7 cellular contexts compared by ENCODE assay signal in genomic region chr7:134605978-134606923, GRCh38. TPM values are rescaled to one million over a fixed set of nuclear protein-coding genes. Genes with fewer than 3 reads are reported as not detected.
DNase-seq lines count a peak whose midpoint lies in the region; ATAC-seq, FAIRE-seq and TF ChIP-seq lines count a peak whose summit lies in the region.

No MANE protein-coding gene starts in this region.

- no peak for TF ChIP-seq POLR2A in GM12892 (IDR thresholded peaks at IDR 0.05; ENCODE audit: low read depth, low read length)

- H3K4me3 ChIP-seq in colonic mucosa (no peak overlapping the region), liver (ENCODE audit: low read depth in 1 of 3, low read length in 3 of 3) (no peak overlapping the region)

- no peak overlapping the region for H3K27ac ChIP-seq in colonic mucosa
- H3K27ac ChIP-seq in liver (ENCODE audit: low read depth in 1 of 2, low read length in 2 of 2): no peak overlapping the region

- H3K36me3 ChIP-seq in colonic mucosa: no peaks in the 10 kb centered on the region
- H3K36me3 ChIP-seq in liver (ENCODE audit: control insufficient read depth in 4 of 4, insufficient read depth in 3 of 4, low read depth in 1 of 4, low read length in 3 of 4): no peaks in the 10 kb centered on the region

- FAIRE-seq in GM12892 (lab: Jason Lieb, UNC): peak; percentile 71

- TF ChIP-seq CTCF in colonic mucosa (IDR thresholded peaks at IDR 0.05): peak; percentile 93
- peak; percentile 88 for TF ChIP-seq CTCF in liver (IDR thresholded peaks at IDR 0.05; ENCODE audit: low read depth, low read length, missing input control)

- peak; percentile 17 for DNase-seq in GM12892 (ENCODE audit: insufficient read length)
- DNase-seq in NCI-H2171 treated with DMSO at 0.1 percent for 48 hours (lab: John Stamatoyannopoulos, UW): peak; percentile 71
- peak; percentile 42 to 61 for DNase-seq in activated CD4-positive, alpha-beta T cell treated with anti-CD3 and anti-CD28 coated beads for 4 hours
- DNase-seq in colonic mucosa: peak; percentile 64
- peak; percentile 29 to 50 (median 42) for DNase-seq in stimulated activated CD4-positive, alpha-beta T cell treated with anti-CD3 and anti-CD28 coated beads, TNF-alpha, amount 100 ng/mL, for 24 hours (ENCODE audit: low read depth in 3 of 3)

- WGBS in liver: 28% methylated on average over 14 of the region's 14 CpGs

- H3K9me3 ChIP-seq in colonic mucosa (no peaks in the 10 kb centered on the region), liver (ENCODE audit: control insufficient read depth in 4 of 4, low read length in 3 of 4) (no peaks in the 10 kb centered on the region)

- ATAC-seq in HG02759 (IDR thresholded peaks at IDR 0.05; ENCODE audit: unreplicated experiment): peak; percentile 84

- intact Hi-C loops in colonic mucosa (cut with DNase I): loop anchor here (2.0 to 5.0 kb wide), 2 partner anchors 91 to 174 kb away; no protein-coding TSS in a partner anchor

- TF ChIP-seq RAD21 in liver (IDR thresholded peaks at IDR 0.05): peak; percentile 93 to 97

- H3K27me3 ChIP-seq in colonic mucosa: no peaks in the 10 kb centered on the region
- no peaks in the 10 kb centered on the region for H3K27me3 ChIP-seq in liver (ENCODE audit: control insufficient read depth in 4 of 4, insufficient read depth in 4 of 4, low read length in 3 of 4)

- H3K9ac ChIP-seq in colonic mucosa (ENCODE audit: low read depth in 2 of 2, low read length in 2 of 2) (no peak overlapping the region), liver (ENCODE audit: low read depth in 1 of 2, low read length in 2 of 2) (no peak overlapping the region)

- no peaks in the 10 kb centered on the region for H3K4me1 ChIP-seq in colonic mucosa
- H3K4me1 ChIP-seq in liver (ENCODE audit: control insufficient read depth in 4 of 4, insufficient read depth in 4 of 4, low read length in 3 of 4): no peaks in the 10 kb centered on the region

TF ChIP-seq in liver, 16 proteins besides CTCF, POLR2A, EP300 and RAD21:
- TF ChIP-seq NR2F2 (IDR thresholded peaks at IDR 0.05): no peak
- TF ChIP-seq YY1 (IDR thresholded peaks at IDR 0.05): peak; percentile 17

RNA-seq across cellular contexts. Expression of gene BPGM, which starts 40.4 kb away (rescaled TPM):
- 11.2 TPM for polyA plus RNA-seq in GM12892 (2012; ENCODE audit: missing spikeins)
- total RNA-seq in colonic mucosa: 10 to 100 TPM; 10.5 to 10.6 TPM
- total RNA-seq in liver: 100 to 1,000 TPM in 1 of 2 donors, 1 to 10 TPM in 1; 8.9 to 250 TPM
- polyA plus RNA-seq in liver: 1 to 10 TPM; 6.1 to 6.3 TPM

RNA-seq across cellular contexts. Expression of gene AKR1B15, which starts 57.3 kb away (rescaled TPM):
- not detected for polyA plus RNA-seq in GM12892 (2012; ENCODE audit: missing spikeins)
- total RNA-seq in colonic mucosa (10 to 100 TPM in 1 of 2 donors, 1 to 10 TPM in 1; 6.5 to 10.6 TPM), liver (not detected)
- polyA plus RNA-seq in liver: under 1 TPM in 1 of 2 donors, not detected in 1; 0.12 TPM

Comparison
In these comparisons a context has a peak if more than half of its experiments do, and no peak if none do; other contexts are left out.
1. DNase-seq: peak in every context shown above with its lines; median percentile 71 in NCI-H2171 treated with DMSO at 0.1 percent for 48 hours; 64 in colonic mucosa; 52 in activated CD4-positive, alpha-beta T cell treated with anti-CD3 and anti-CD28 coated beads for 4 hours; 42 in stimulated activated CD4-positive, alpha-beta T cell treated with anti-CD3 and anti-CD28 coated beads, TNF-alpha, amount 100 ng/mL, for 24 hours; 17 in GM12892.
2. RNA of gene AKR1B15, which starts 57.3 kb away (total RNA-seq): 6.5 to 10.6 TPM in colonic mucosa; not detected in liver; every median in the first group is over 4 times any median in the second.